ENCODE assay signal across 9 cellular contexts in the genomic region with DNA sequence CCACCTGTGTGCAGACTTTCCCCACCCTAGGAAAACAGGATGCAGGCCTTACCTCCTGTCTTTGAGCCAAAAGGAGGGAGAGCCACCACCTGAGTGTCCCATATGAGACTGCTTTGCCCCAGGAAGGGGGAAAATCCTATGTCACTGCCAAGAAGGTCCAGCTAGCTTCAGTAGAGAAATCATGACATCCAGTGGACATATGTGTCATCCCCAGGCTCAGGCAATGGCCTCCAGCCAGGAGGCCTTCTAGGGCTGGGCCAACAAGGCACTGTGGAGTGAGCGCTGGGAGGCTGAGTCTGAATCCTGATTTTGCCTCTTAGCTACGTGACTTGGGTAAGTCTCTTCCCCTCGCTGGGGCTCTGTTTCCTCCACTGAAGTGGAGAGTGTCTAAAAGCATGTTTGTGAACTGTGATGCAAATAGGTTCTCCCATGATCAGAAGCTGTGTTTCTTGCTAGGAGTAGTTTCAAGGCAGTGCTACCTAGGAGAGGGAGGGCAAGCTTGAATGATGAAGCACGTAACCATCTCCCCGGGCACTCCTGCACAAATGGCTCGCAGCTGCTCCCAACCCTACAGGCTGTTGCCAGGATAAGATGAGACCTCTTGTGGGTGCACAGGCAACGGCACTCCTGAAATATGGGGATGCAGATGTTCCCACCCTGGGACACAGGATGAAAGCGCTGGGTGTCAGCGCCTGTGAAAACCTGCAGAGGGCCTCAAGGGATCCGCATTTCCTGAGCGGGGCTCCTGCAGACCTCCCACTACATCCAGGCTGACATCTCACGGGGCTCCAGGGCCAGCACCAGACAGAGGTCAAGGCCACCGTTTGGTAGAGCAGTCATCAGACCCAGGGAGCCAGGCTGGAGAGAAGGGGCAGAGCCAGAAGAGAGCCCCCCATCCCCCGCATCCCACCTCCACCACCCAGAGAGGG.
DNase-seq lines count a peak whose midpoint lies in the region; ATAC-seq and TF ChIP-seq lines count a peak whose summit lies in the region.
"Had no signal": no experiment of that assay in that cellular context is flagged by ENCODE, and none has a peak within 500 bp of the region (broad histone marks: within the 10 kb centered on the region; RNA-seq: fewer than 3 reads in every experiment).

No MANE protein-coding gene starts in this region.

- peak; percentile 8; the same call in 1 of the 2 replicates for TF ChIP-seq CTCF in Loucy (conservative IDR thresholded peaks at IDR 0.05; ENCODE audit: low read length)
- peak; percentile 42 for TF ChIP-seq CTCF in brain microvascular endothelial cell (IDR thresholded peaks at IDR 0.05; ENCODE audit: low read depth, low read length, missing control alignments)

- H4K20me1 ChIP-seq in Loucy (ENCODE audit: insufficient read depth, low read length, poor library complexity, severe bottlenecking): no peaks in the 10 kb centered on the region

- no peak overlapping the region for H2AFZ ChIP-seq in Loucy (ENCODE audit: low read length)

- ATAC-seq in HG03097 (IDR thresholded peaks at IDR 0.05; ENCODE audit: low FRiP score, unreplicated experiment): no peak

- H3K27ac ChIP-seq in brain microvascular endothelial cell: no peak overlapping the region

- H3K4me1 ChIP-seq in Loucy (ENCODE audit: insufficient read depth, low read length, poor library complexity, severe bottlenecking): peaks cover 17% of the 10 kb centered on the region

- H3K9me2 ChIP-seq in Loucy (replicated peaks; ENCODE audit: low read depth, low read length): no peaks in the 10 kb centered on the region

- in situ Hi-C loops in brain microvascular endothelial cell (cut with HindIII; ENCODE audit: low pct_ligation_motif_present, low sequenced_read_pairs): no loop called here

- DNase-seq in AG08396 (ENCODE audit: low spot score): peak; percentile 46
- peak; percentile 11 for DNase-seq in brain microvascular endothelial cell
- peak; percentile 53 for DNase-seq in islet precursor cell
- DNase-seq in NCI-H2227 treated with DMSO at 0.1 percent for 48 hours (lab: John Stamatoyannopoulos, UW): no peak
- DNase-seq in foreskin melanocyte: no peak
- no peak for DNase-seq in NCI-H1092 treated with DMSO at 0.1 percent for 48 hours (lab: John Stamatoyannopoulos, UW)
- DNase-seq: activated CD8-positive, alpha-beta memory T cell treated with anti-CD3 and anti-CD28 coated beads, Interleukin-2, amount 50 U/mL, for 48 hours had no signal

- H3K79me2 ChIP-seq in Loucy (ENCODE audit: insufficient read depth, low read length): no peaks in the 10 kb centered on the region

- H3K36me3 ChIP-seq in Loucy (ENCODE audit: insufficient read depth, low read length) (no peaks in the 10 kb centered on the region), brain microvascular endothelial cell (replicated peaks) (no peaks in the 10 kb centered on the region)

- H3F3A ChIP-seq in Loucy (ENCODE audit: low read depth): no peaks in the 10 kb centered on the region

- H3K4me3 ChIP-seq in Loucy (ENCODE audit: low read length, poor library complexity, severe bottlenecking) (no peak overlapping the region), brain microvascular endothelial cell (ENCODE audit: low read depth, low read length) (no peak overlapping the region)

- H3K27me3 ChIP-seq in Loucy (ENCODE audit: insufficient read depth, low read length, poor library complexity, severe bottlenecking) (no peaks in the 10 kb centered on the region), brain microvascular endothelial cell (replicated peaks) (no peaks in the 10 kb centered on the region)

- H3K9me3 ChIP-seq in Loucy (ENCODE audit: insufficient read depth, low read depth, low read length): no peaks in the 10 kb centered on the region

- no peak overlapping the region for H3K4me2 ChIP-seq in Loucy (ENCODE audit: low read depth, low read length, poor library complexity, severe bottlenecking)

- no peak overlapping the region for H3K9ac ChIP-seq in Loucy (ENCODE audit: low read depth, low read length, poor library complexity, severe bottlenecking)

Comparison
In these comparisons a context has a peak if more than half of its experiments do, and no peak if none do; other contexts are left out.
1. DNase-seq: peak in AG08396 (single experiment), brain microvascular endothelial cell (single experiment) and islet precursor cell (single experiment); none in NCI-H2227 treated with DMSO at 0.1 percent for 48 hours (single experiment), foreskin melanocyte (single experiment) and NCI-H1092 treated with DMSO at 0.1 percent for 48 hours (single experiment).